Comparison of ENCODE assay signal across 1 cellular context in the genomic region with DNA sequence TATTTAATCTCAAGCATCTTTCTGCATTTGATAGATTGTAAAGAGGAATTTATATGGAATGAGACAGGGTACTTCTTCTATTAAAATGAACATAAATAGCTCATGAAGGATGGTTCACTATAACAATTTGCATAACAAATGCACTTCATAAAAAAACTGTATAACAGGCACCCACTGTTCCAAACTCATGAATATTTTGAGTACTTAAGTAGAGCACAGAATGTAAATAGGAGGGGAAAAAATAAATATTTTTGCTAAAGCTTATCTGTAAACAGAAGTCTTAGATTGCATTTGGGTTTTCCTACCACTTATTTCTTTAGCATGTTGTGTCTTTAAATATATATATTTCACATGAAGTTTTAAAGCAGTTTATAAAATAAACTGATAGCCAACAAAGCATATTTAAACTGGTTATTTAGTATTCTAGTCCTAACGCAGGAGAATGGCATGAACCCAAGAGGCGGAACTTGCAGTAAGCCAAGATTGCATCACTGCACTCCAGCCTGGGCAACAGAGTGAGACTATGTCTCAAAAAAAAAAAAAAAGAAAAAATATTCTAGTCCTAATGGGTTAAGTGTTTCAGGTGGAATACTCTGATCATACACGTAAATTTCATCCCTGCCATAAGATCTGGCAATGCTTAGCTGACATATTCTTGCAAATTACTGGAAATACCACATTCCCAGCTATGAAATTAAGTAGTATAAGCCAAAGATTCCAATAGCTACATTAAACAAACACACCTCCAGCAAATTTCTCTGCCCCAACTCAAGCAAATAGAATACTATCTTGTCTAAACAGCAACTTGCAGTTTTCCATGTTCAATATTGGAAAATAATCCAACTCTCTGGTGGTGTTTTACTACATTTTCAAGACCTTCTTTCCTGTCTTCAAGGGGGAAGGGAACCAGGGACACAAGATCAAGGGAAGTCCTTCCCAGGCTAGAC.
TF ChIP-seq lines count a peak whose summit lies in the region.

No MANE protein-coding gene starts in this region.

TF ChIP-seq in GM23338, 12 proteins besides CTCF, POLR2A, EP300 and RAD21:
- no peak for TF ChIP-seq JUNB (IDR thresholded peaks at IDR 0.05; ENCODE audit: unreplicated experiment)
- TF ChIP-seq CREB1 (CRISPR knock-in tag; IDR thresholded peaks at IDR 0.05; ENCODE audit: low read depth) = no peak
- TF ChIP-seq STAT1 (IDR thresholded peaks at IDR 0.05; ENCODE audit: unreplicated experiment) = no peak
- no peak for TF ChIP-seq POLR2AphosphoS5 (IDR thresholded peaks at IDR 0.05; ENCODE audit: low read depth)
- TF ChIP-seq, protein P1, sequence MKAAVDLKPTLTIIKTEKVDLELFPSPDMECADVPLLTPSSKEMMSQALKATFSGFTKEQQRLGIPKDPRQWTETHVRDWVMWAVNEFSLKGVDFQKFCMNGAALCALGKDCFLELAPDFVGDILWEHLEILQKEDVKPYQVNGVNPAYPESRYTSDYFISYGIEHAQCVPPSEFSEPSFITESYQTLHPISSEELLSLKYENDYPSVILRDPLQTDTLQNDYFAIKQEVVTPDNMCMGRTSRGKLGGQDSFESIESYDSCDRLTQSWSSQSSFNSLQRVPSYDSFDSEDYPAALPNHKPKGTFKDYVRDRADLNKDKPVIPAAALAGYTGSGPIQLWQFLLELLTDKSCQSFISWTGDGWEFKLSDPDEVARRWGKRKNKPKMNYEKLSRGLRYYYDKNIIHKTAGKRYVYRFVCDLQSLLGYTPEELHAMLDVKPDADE (IDR thresholded peaks at IDR 0.05) = no peak
- no peak for TF ChIP-seq NANOG (IDR thresholded peaks at IDR 0.05; ENCODE audit: borderline replicate concordance)
- TF ChIP-seq, protein P2, sequence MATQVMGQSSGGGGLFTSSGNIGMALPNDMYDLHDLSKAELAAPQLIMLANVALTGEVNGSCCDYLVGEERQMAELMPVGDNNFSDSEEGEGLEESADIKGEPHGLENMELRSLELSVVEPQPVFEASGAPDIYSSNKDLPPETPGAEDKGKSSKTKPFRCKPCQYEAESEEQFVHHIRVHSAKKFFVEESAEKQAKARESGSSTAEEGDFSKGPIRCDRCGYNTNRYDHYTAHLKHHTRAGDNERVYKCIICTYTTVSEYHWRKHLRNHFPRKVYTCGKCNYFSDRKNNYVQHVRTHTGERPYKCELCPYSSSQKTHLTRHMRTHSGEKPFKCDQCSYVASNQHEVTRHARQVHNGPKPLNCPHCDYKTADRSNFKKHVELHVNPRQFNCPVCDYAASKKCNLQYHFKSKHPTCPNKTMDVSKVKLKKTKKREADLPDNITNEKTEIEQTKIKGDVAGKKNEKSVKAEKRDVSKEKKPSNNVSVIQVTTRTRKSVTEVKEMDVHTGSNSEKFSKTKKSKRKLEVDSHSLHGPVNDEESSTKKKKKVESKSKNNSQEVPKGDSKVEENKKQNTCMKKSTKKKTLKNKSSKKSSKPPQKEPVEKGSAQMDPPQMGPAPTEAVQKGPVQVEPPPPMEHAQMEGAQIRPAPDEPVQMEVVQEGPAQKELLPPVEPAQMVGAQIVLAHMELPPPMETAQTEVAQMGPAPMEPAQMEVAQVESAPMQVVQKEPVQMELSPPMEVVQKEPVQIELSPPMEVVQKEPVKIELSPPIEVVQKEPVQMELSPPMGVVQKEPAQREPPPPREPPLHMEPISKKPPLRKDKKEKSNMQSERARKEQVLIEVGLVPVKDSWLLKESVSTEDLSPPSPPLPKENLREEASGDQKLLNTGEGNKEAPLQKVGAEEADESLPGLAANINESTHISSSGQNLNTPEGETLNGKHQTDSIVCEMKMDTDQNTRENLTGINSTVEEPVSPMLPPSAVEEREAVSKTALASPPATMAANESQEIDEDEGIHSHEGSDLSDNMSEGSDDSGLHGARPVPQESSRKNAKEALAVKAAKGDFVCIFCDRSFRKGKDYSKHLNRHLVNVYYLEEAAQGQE (IDR thresholded peaks at IDR 0.05; ENCODE audit: unreplicated experiment) = no peak
- TF ChIP-seq ZNF114 (CRISPR knock-in tag; IDR thresholded peaks at IDR 0.05) = no peak
- no peak for TF ChIP-seq EZH2phosphoT487 (IDR thresholded peaks at IDR 0.05; ENCODE audit: unreplicated experiment)
- TF ChIP-seq EZH2 (IDR thresholded peaks at IDR 0.05; ENCODE audit: low read depth, unreplicated experiment) = no peak
- TF ChIP-seq, protein P3, sequence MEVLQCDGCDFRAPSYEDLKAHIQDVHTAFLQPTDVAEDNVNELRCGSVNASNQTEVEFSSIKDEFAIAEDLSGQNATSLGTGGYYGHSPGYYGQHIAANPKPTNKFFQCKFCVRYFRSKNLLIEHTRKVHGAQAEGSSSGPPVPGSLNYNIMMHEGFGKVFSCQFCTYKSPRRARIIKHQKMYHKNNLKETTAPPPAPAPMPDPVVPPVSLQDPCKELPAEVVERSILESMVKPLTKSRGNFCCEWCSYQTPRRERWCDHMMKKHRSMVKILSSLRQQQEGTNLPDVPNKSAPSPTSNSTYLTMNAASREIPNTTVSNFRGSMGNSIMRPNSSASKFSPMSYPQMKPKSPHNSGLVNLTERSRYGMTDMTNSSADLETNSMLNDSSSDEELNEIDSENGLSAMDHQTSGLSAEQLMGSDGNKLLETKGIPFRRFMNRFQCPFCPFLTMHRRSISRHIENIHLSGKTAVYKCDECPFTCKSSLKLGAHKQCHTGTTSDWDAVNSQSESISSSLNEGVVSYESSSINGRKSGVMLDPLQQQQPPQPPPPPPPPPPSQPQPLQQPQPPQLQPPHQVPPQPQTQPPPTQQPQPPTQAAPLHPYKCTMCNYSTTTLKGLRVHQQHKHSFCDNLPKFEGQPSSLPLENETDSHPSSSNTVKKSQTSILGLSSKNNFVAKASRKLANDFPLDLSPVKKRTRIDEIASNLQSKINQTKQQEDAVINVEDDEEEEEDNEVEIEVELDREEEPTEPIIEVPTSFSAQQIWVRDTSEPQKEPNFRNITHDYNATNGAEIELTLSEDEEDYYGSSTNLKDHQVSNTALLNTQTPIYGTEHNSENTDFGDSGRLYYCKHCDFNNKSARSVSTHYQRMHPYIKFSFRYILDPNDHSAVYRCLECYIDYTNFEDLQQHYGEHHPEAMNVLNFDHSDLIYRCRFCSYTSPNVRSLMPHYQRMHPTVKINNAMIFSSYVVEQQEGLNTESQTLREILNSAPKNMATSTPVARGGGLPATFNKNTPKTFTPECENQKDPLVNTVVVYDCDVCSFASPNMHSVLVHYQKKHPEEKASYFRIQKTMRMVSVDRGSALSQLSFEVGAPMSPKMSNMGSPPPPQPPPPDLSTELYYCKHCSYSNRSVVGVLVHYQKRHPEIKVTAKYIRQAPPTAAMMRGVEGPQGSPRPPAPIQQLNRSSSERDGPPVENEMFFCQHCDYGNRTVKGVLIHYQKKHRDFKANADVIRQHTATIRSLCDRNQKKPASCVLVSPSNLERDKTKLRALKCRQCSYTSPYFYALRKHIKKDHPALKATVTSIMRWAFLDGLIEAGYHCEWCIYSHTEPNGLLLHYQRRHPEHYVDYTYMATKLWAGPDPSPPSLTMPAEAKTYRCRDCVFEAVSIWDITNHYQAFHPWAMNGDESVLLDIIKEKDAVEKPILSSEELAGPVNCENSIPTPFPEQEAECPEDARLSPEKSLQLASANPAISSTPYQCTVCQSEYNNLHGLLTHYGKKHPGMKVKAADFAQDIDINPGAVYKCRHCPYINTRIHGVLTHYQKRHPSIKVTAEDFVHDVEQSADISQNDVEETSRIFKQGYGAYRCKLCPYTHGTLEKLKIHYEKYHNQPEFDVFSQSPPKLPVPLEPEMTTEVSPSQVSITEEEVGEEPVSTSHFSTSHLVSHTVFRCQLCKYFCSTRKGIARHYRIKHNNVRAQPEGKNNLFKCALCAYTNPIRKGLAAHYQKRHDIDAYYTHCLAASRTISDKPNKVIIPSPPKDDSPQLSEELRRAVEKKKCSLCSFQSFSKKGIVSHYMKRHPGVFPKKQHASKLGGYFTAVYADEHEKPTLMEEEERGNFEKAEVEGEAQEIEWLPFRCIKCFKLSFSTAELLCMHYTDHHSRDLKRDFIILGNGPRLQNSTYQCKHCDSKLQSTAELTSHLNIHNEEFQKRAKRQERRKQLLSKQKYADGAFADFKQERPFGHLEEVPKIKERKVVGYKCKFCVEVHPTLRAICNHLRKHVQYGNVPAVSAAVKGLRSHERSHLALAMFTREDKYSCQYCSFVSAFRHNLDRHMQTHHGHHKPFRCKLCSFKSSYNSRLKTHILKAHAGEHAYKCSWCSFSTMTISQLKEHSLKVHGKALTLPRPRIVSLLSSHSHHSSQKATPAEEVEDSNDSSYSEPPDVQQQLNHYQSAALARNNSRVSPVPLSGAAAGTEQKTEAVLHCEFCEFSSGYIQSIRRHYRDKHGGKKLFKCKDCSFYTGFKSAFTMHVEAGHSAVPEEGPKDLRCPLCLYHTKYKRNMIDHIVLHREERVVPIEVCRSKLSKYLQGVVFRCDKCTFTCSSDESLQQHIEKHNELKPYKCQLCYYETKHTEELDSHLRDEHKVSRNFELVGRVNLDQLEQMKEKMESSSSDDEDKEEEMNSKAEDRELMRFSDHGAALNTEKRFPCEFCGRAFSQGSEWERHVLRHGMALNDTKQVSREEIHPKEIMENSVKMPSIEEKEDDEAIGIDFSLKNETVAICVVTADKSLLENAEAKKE (CRISPR knock-in tag; IDR thresholded peaks at IDR 0.05) = no peak
